1 cellular context compared by ENCODE assay signal in the genomic region with DNA sequence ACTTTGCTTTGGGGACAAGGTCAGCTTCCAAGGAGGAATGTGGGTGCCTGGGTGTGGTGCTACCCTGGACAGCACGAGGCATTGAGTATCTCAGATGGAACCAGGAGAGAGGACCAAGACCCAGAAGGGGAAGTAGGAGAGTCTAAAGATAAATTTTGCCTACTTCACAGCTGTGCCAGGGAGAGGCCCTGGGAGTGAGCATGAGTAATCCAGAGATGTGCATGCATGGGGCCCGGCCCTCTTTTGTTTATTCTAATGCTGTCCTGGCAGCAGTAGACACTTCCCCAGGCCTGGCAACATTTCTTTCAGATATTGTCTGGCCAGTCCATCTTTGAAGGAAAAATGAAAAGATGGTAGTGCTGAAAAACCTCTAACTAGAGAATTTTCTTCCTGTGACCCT.
TF ChIP-seq lines count a peak whose summit lies in the region.

No MANE protein-coding gene starts in this region.

TF ChIP-seq in IMR-90, 13 proteins besides CTCF, POLR2A, EP300 and RAD21 (continued from another document):
- TF ChIP-seq, protein P1, sequence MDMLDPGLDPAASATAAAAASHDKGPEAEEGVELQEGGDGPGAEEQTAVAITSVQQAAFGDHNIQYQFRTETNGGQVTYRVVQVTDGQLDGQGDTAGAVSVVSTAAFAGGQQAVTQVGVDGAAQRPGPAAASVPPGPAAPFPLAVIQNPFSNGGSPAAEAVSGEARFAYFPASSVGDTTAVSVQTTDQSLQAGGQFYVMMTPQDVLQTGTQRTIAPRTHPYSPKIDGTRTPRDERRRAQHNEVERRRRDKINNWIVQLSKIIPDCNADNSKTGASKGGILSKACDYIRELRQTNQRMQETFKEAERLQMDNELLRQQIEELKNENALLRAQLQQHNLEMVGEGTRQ (IDR thresholded peaks at IDR 0.05; ENCODE audit: low read depth, low read length), result no peak
- TF ChIP-seq RFX5 (IDR thresholded peaks at IDR 0.05; ENCODE audit: low read depth, low read length) (no peak), SMC3 (IDR thresholded peaks at IDR 0.05; ENCODE audit: low read depth, low read length) (no peak)
